Comparison of ENCODE assay signal across 13 cellular contexts in genomic region chr5:1519631-1520141, GRCh38. TPM values are rescaled to one million over a fixed set of nuclear protein-coding genes. Genes with fewer than 3 reads are reported as not detected.
DNase-seq lines count a peak whose midpoint lies in the region; ATAC-seq, FAIRE-seq and TF ChIP-seq lines count a peak whose summit lies in the region.
"Had no signal": no experiment of that assay in that cellular context is flagged by ENCODE, and none has a peak within 500 bp of the region (broad histone marks: within the 10 kb centered on the region; RNA-seq: fewer than 3 reads in every experiment).

No MANE protein-coding gene starts in this region.

- no peak for FAIRE-seq in RCC 7860 (lab: Jason Lieb, UNC)

- 81 to 92% (median 89%) methylated on average over 3 to 9 of the region's 9 CpGs for WGBS in adrenal gland, 4 donors

- H3K9me3 ChIP-seq in adrenal gland (replicated peaks in 1 of 3) (no peaks in the 10 kb centered on the region), left lung (no peaks in the 10 kb centered on the region)
- H3K9me3 ChIP-seq: BLaER1 treated with 17β-estradiol and CSF1 and Interleukin-3, amounts not matched to agents 10 nM and 100 nM had no signal

- TF ChIP-seq POLR2A in adrenal gland (IDR thresholded peaks at IDR 0.05) = no peak

- H3K36me3 ChIP-seq in H7 (replicated peaks; ENCODE audit: control insufficient read depth, insufficient read depth, low read length) (peaks cover 7% of the 10 kb centered on the region), adrenal gland (replicated peaks in 1 of 2) (no peaks in the 10 kb centered on the region), left lung (peaks cover 0 to 31% of the 10 kb centered on the region in 2 donors)

- TF ChIP-seq CTCF in adrenal gland (IDR thresholded peaks at IDR 0.05) (no peak), left lung (IDR thresholded peaks at IDR 0.05) (no peak)

- H3K27me3 ChIP-seq in H7 (ENCODE audit: control insufficient read depth, insufficient read depth, low read length) = no peaks in the 10 kb centered on the region
- H3K27me3 ChIP-seq in adrenal gland = no peaks in the 10 kb centered on the region
- no peaks in the 10 kb centered on the region for H3K27me3 ChIP-seq in left lung
- H3K27me3 ChIP-seq: BLaER1 treated with 17β-estradiol and CSF1 and Interleukin-3, amounts not matched to agents 10 nM and 100 nM had no signal

- no peak overlapping the region for H3K4me3 ChIP-seq in H7 (ENCODE audit: insufficient read depth, low read depth, low read length)
- no peak overlapping the region for H3K4me3 ChIP-seq in adrenal gland
- peak overlapping the region in 1 of 2 donors; percentile 77 for H3K4me3 ChIP-seq in left lung
- H3K4me3 ChIP-seq: BLaER1 treated with 17β-estradiol and CSF1 and Interleukin-3, amounts not matched to agents 10 nM and 100 nM had no signal

- no peak for ATAC-seq in left lung
- ATAC-seq in stimulated activated naive CD8-positive, alpha-beta T cell treated with anti-CD3 and anti-CD28 coated beads, Interleukin-15, Interleukin-2, amounts not matched to agents 100 U/mL and 50 U/mL, for 24 hours = no peak
- no peak for ATAC-seq in HG03196 (IDR thresholded peaks at IDR 0.05; ENCODE audit: unreplicated experiment)

- H3K27ac ChIP-seq in adrenal gland (no peak overlapping the region), left lung (peak overlapping the region; percentile 4 to 17)
- H3K27ac ChIP-seq: BLaER1 treated with 17β-estradiol and CSF1 and Interleukin-3, amounts not matched to agents 10 nM and 100 nM; parathyroid adenoma had no signal

- intact Hi-C loops in adrenal gland (cut with DNase I) (no loop called here), left lung (cut with DNase I) (no loop called here)

- peak; percentile 22 for DNase-seq in H7
- peak in 5 of 7 donors; percentile 3 to 40 (median 10) for DNase-seq in adrenal gland
- DNase-seq in left lung = peak; percentile 32 to 65
- peak; percentile 1 for DNase-seq in stimulated activated naive CD8-positive, alpha-beta T cell treated with anti-CD3 and anti-CD28 coated beads, Interleukin-15, Interleukin-2, amounts not matched to agents 100 U/mL and 50 U/mL, for 24 hours
- no peak for DNase-seq in RCC 7860 (ENCODE audit: low spot score)
- no peak for DNase-seq in EL
- DNase-seq: activated CD4-positive, alpha-beta T cell treated with anti-CD3 and anti-CD28 coated beads, Interleukin-2, amount 10 ng/mL, durations not matched to agents 7 days and 5 days; activated naive CD4-positive, alpha-beta T cell treated with anti-CD3 and anti-CD28 coated beads for 36 hours; central memory CD4-positive, alpha-beta T cell; NCI-H2081 treated with DMSO at 0.1 percent for 48 hours had no signal

- H3K4me1 ChIP-seq in adrenal gland (replicated peaks in 1 of 2) (peaks cover 9 to 30% of the 10 kb centered on the region in 2 donors), left lung (peaks cover 32 to 54% of the 10 kb centered on the region in 2 donors)

RNA-seq across cellular contexts. Expression of gene LPCAT1, which starts 4.1 kb away (rescaled TPM):
- total RNA-seq in H7 (2014; rRNA removed; shearing (Covaris generic)) = 70.2 and 77.5 TPM in 2 replicates
- 10 to 100 TPM; 33.9 to 59.1 (median 43.4) TPM for total RNA-seq in adrenal gland
- polyA plus RNA-seq in adrenal gland = 10 to 100 TPM; 23.2 to 45.3 (median 42.8) TPM
- 100 to 1,000 TPM; 458 to 751 TPM for total RNA-seq in left lung

Comparison
In these comparisons a context has a peak if more than half of its experiments do, and no peak if none do; other contexts are left out.
1. DNase-seq: peak in H7 (single experiment), adrenal gland (5 of 7), left lung (2 of 2) and stimulated activated naive CD8-positive, alpha-beta T cell treated with anti-CD3 and anti-CD28 coated beads, Interleukin-15, Interleukin-2, amounts not matched to agents 100 U/mL and 50 U/mL, for 24 hours (single experiment); none in RCC 7860 (single experiment) and EL (single experiment).
2. H3K27ac ChIP-seq: peak in left lung (2 of 2); none in adrenal gland (0 of 5).